21 cellular contexts compared by ENCODE assay signal in the genomic region with DNA sequence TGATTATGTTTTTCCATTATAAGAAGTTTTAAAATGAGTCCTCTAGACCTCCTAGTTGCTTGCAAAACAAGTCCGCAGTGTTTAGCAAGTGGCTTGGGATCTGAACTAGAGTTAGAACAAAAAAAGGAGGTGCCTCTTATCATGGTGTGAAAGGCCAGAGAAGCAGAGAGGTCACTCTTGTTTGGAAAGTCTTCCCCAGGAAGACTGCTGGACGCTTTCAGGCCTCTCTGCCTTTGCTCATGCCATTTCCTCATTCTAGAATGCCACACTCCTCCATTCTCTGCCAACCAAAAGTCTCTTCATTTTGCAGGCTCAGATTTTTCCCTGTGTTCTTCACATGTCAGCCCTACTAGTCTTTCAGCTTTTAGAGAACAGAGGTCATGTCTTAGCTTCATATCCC. TPM values are rescaled to one million over a fixed set of nuclear protein-coding genes. Genes with fewer than 3 reads are reported as not detected.
DNase-seq lines count a peak whose midpoint lies in the region; ATAC-seq, FAIRE-seq and TF ChIP-seq lines count a peak whose summit lies in the region.
"Had no signal": no experiment of that assay in that cellular context is flagged by ENCODE, and none has a peak within 500 bp of the region (broad histone marks: within the 10 kb centered on the region; RNA-seq: fewer than 3 reads in every experiment).

No MANE protein-coding gene starts in this region.

- H3K4me3 ChIP-seq in colonic mucosa, result no peak overlapping the region
- H3K4me3 ChIP-seq in kidney (ENCODE audit: low read length in 2 of 2), result no peak overlapping the region
- H3K4me3 ChIP-seq in mucosa of rectum (ENCODE audit: low read length in 2 of 2), result peak overlapping the region; percentile 13 to 46
- H3K4me3 ChIP-seq in upper lobe of right lung, result no peak overlapping the region

- H3K27ac ChIP-seq in colonic mucosa (peak overlapping the region; percentile 64), kidney (ENCODE audit: low read depth in 2 of 2, low read length in 2 of 2) (peak overlapping the region; percentile 14 to 26), mucosa of rectum (ENCODE audit: low read depth in 2 of 2, low read length in 2 of 2) (peak overlapping the region; percentile 69 to 77), upper lobe of right lung (peak overlapping the region; percentile 52)
- H3K27ac ChIP-seq: C4-2B had no signal

- DNase-seq in colonic mucosa (no peak), kidney (no peak), upper lobe of right lung (no peak), SKM-1 (lab: John Stamatoyannopoulos, UW; ENCODE audit: unreplicated experiment) (no peak), RCC 7860 (ENCODE audit: low spot score) (no peak)
- DNase-seq: AML-193, KBM-7, NCI-H1105 treated with DMSO at 0.1 percent for 48 hours, NCI-H1694, NCI-H2107, NCI-H510A, NCI-H748 treated with DMSO at 0.1 percent for 48 hours, SIG-M5 had no signal

- H3K9ac ChIP-seq in colonic mucosa (ENCODE audit: low read depth in 2 of 2, low read length in 2 of 2) (no peak overlapping the region), kidney (ENCODE audit: low read length in 2 of 2) (no peak overlapping the region), mucosa of rectum (ENCODE audit: low read depth in 1 of 2, low read length in 2 of 2) (no peak overlapping the region)

- no peak for TF ChIP-seq CTCF in colonic mucosa (IDR thresholded peaks at IDR 0.05)
- no peak for TF ChIP-seq CTCF in kidney (IDR thresholded peaks at IDR 0.05; ENCODE audit: borderline replicate concordance, extremely low read depth, insufficient read depth)
- no peak for TF ChIP-seq CTCF in upper lobe of right lung (IDR thresholded peaks at IDR 0.05)

- H3K27me3 ChIP-seq in colonic mucosa, result no peaks in the 10 kb centered on the region
- H3K27me3 ChIP-seq in mucosa of rectum (ENCODE audit: control insufficient read depth in 2 of 2, insufficient read depth in 2 of 2, low read length in 2 of 2), result no peaks in the 10 kb centered on the region
- no peaks in the 10 kb centered on the region for H3K27me3 ChIP-seq in upper lobe of right lung

- H3K4me1 ChIP-seq in colonic mucosa, result no peaks in the 10 kb centered on the region
- peaks cover 7 to 15% of the 10 kb centered on the region in 2 donors for H3K4me1 ChIP-seq in kidney (ENCODE audit: control insufficient read depth in 1 of 2, insufficient read depth in 1 of 2, low read depth in 1 of 2, low read length in 2 of 2)
- H3K4me1 ChIP-seq in mucosa of rectum (ENCODE audit: control insufficient read depth in 2 of 2, insufficient read depth in 2 of 2, low read length in 2 of 2), result peaks cover 6 to 26% of the 10 kb centered on the region in 2 donors
- H3K4me1 ChIP-seq in upper lobe of right lung, result no peaks in the 10 kb centered on the region

- ATAC-seq in upper lobe of right lung (peak; percentile 58), esophagus mucosa (no peak)
- ATAC-seq: HepG2, SK-N-SH treated with all-trans-retinoic acid at 6 μM for 48 hours had no signal

- intact Hi-C loops in colonic mucosa (cut with DNase I) (no loop called here), kidney (cut with DNase I) (no loop called here), upper lobe of right lung (cut with DNase I) (no loop called here)

- H3K36me3 ChIP-seq in colonic mucosa (no peaks in the 10 kb centered on the region), kidney (ENCODE audit: control insufficient read depth in 1 of 2, insufficient read depth in 2 of 2, low read length in 2 of 2) (no peaks in the 10 kb centered on the region), mucosa of rectum (ENCODE audit: control insufficient read depth in 2 of 2, insufficient read depth in 2 of 2, low read length in 2 of 2) (no peaks in the 10 kb centered on the region), upper lobe of right lung (no peaks in the 10 kb centered on the region)

- H3K9me3 ChIP-seq in colonic mucosa, result no peaks in the 10 kb centered on the region
- no peaks in the 10 kb centered on the region for H3K9me3 ChIP-seq in kidney (ENCODE audit: control insufficient read depth in 1 of 2, low read length in 2 of 2)
- H3K9me3 ChIP-seq in mucosa of rectum (ENCODE audit: control insufficient read depth in 2 of 2, low read length in 2 of 2), result no peaks in the 10 kb centered on the region
- H3K9me3 ChIP-seq in upper lobe of right lung, result no peaks in the 10 kb centered on the region

- FAIRE-seq in kidney (lab: Jason Lieb, UNC) (no peak), RCC 7860 (lab: Jason Lieb, UNC) (no peak)
- FAIRE-seq: G401.6, H1, HepG2 had no signal

RNA-seq across cellular contexts. Expression of gene PARM1, which starts 14.9 kb away (rescaled TPM):
- 100 to 1,000 TPM; 165 to 280 TPM for total RNA-seq in colonic mucosa
- total RNA-seq in kidney, result 62.3 TPM
- 42.9 TPM for polyA plus RNA-seq in kidney (ENCODE audit: insufficient read depth, low read depth, low replicate concordance)
- total RNA-seq in upper lobe of right lung, result 78.0 TPM
- 1.8 TPM for total RNA-seq in esophagus mucosa
- total RNA-seq: HepG2, OCI-LY7 had no signal
- polyA plus RNA-seq: HepG2 had no signal

Comparison
In these comparisons a context has a peak if more than half of its experiments do, and no peak if none do; other contexts are left out.
1. H3K27ac ChIP-seq: peak in every context shown above with its lines; median percentile 73 in mucosa of rectum; 64 in colonic mucosa; 52 in upper lobe of right lung; 20 in kidney.
2. H3K4me3 ChIP-seq: peak in mucosa of rectum (2 of 2); none in colonic mucosa (single experiment), kidney (0 of 2) and upper lobe of right lung (single experiment).
3. RNA of gene PARM1, which starts 14.9 kb away (total RNA-seq): 165 to 280 TPM in colonic mucosa, 78.0 TPM in upper lobe of right lung (single experiment) and 62.3 TPM in kidney (single experiment); 1.8 TPM in esophagus mucosa (single experiment); every median in the first group is over 10 times any median in the second.